Comparison of ENCODE assay signal across 16 cellular contexts in the genomic region with DNA sequence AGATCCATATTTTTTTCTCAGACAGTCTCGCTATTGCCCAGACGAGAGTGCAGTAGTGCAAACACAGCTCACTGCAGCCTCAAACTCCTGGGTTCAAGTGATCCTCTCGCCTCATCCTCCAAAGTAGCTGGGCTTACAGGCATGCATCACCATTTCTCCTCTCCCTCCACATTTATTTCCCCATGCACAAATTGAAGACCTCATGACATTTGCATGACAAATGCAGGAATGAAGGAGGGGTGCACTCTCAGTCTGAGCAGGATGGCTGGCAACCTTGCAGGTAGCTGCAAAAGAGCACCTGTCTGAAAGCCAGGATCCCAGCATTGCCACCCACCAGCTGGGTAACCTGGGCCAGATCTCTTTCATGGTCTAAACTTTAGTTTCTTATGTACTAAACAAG.
DNase-seq lines count a peak whose midpoint lies in the region; ATAC-seq and TF ChIP-seq lines count a peak whose summit lies in the region.
"Had no signal": no experiment of that assay in that cellular context is flagged by ENCODE, and none has a peak within 500 bp of the region (broad histone marks: within the 10 kb centered on the region; RNA-seq: fewer than 3 reads in every experiment).

No MANE protein-coding gene starts in this region.

- peak; percentile 63 for DNase-seq in GM23338 (ENCODE audit: low spot score)
- no peak for DNase-seq in RWPE2 (ENCODE audit: low spot score)
- peak; percentile 38 for DNase-seq in iPS DF 19.7 (ENCODE audit: low read depth, low spot score)
- no peak for DNase-seq in NCI-H146 treated with DMSO at 0.1 percent for 48 hours (lab: John Stamatoyannopoulos, UW; ENCODE audit: unreplicated experiment)
- DNase-seq in DMS53 (lab: John Stamatoyannopoulos, UW): no peak
- no peak for DNase-seq in HPDE6-E6E7 (ENCODE audit: extremely low spot score)
- DNase-seq: 8988T; AML-193; CD4-positive, CD25-positive, alpha-beta regulatory T cell; DMS153; GF-D8; KG1 had no signal

- H3K4me1 ChIP-seq in GM23338 (ENCODE audit: insufficient read depth) (peaks cover 18% of the 10 kb centered on the region), RWPE2 (ENCODE audit: insufficient read depth, poor library complexity, severe bottlenecking) (peaks cover 24% of the 10 kb centered on the region), parathyroid adenoma (peaks cover 16% of the 10 kb centered on the region)
- H3K4me1 ChIP-seq: BLaER1 had no signal

- peaks cover 41% of the 10 kb centered on the region for H3K4me1 Mint-ChIP-seq in GM23338
- H3K4me1 Mint-ChIP-seq: CD4-positive, CD25-positive, alpha-beta regulatory T cell had no signal

- TF ChIP-seq CTCF in GM23338 (conservative IDR thresholded peaks at IDR 0.05; ENCODE audit: low read depth in 2 of 2) (no peak), RWPE2 (IDR thresholded peaks at IDR 0.05; ENCODE audit: poor library complexity, severe bottlenecking) (no peak), parathyroid adenoma (IDR thresholded peaks at IDR 0.05) (no peak)

- H3K36me3 Mint-ChIP-seq in GM23338 (ENCODE audit: low read depth): no peaks in the 10 kb centered on the region; the same call in 2 of the 3 replicates
- H3K36me3 Mint-ChIP-seq: CD4-positive, CD25-positive, alpha-beta regulatory T cell; IgD-negative memory B cell had no signal

- H2AFZ ChIP-seq in GM23338 (no peak overlapping the region), parathyroid adenoma (peak overlapping the region; percentile 33)

- H3K27me3 ChIP-seq in GM23338 (ENCODE audit: insufficient read depth) (no peaks in the 10 kb centered on the region), RWPE2 (ENCODE audit: insufficient read depth, poor library complexity, severe bottlenecking) (no peaks in the 10 kb centered on the region), parathyroid adenoma (ENCODE audit: control insufficient read depth, insufficient read depth, low read length) (no peaks in the 10 kb centered on the region)
- H3K27me3 ChIP-seq: BLaER1 had no signal

- no peak overlapping the region for H3K9ac ChIP-seq in parathyroid adenoma
- H3K9ac ChIP-seq: BLaER1 had no signal

- peak overlapping the region; percentile 40 for H3K4me2 ChIP-seq in GM23338
- no peak overlapping the region for H3K4me2 ChIP-seq in parathyroid adenoma (ENCODE audit: low read length)
- H3K4me2 ChIP-seq: BLaER1 had no signal

- no peaks in the 10 kb centered on the region for H3K9me3 ChIP-seq in RWPE2 (ENCODE audit: severe bottlenecking)
- H3K9me3 ChIP-seq in parathyroid adenoma (ENCODE audit: control insufficient read depth, low read length): no peaks in the 10 kb centered on the region
- H3K9me3 ChIP-seq: BLaER1 had no signal

- no peaks in the 10 kb centered on the region for H3K9me3 Mint-ChIP-seq in GM23338
- H3K9me3 Mint-ChIP-seq: CD4-positive, CD25-positive, alpha-beta regulatory T cell; IgD-negative memory B cell had no signal

- H3K27ac Mint-ChIP-seq in GM23338: peak overlapping the region; percentile 64; the same call in 1 of the 2 replicates
- H3K27ac Mint-ChIP-seq: CD4-positive, CD25-positive, alpha-beta regulatory T cell; IgD-negative memory B cell had no signal

- H3K4me3 ChIP-seq in GM23338 (no peak overlapping the region), RWPE2 (ENCODE audit: severe bottlenecking) (no peak overlapping the region), parathyroid adenoma (ENCODE audit: low read depth, low read length) (no peak overlapping the region)
- H3K4me3 ChIP-seq: BLaER1 had no signal

- H3K9me2 ChIP-seq in GM23338 (ENCODE audit: insufficient read depth): no peaks in the 10 kb centered on the region; the same call in 1 of the 2 replicates

- no peaks in the 10 kb centered on the region for H4K20me1 ChIP-seq in GM23338 (replicated peaks; ENCODE audit: insufficient read depth)
- H4K20me1 ChIP-seq: BLaER1 had no signal

- ATAC-seq in GM23338 (peak; percentile 74), RWPE2 (ENCODE audit: low read depth) (no peak), GM18520 (IDR thresholded peaks at IDR 0.05; ENCODE audit: unreplicated experiment) (no peak)

- no peaks in the 10 kb centered on the region for H3F3A ChIP-seq in GM23338 (replicated peaks; ENCODE audit: low read depth)

- H3K4me3 Mint-ChIP-seq in GM23338: no peak overlapping the region
- H3K4me3 Mint-ChIP-seq: CD4-positive, CD25-positive, alpha-beta regulatory T cell; IgD-negative memory B cell had no signal

- H3K79me2 ChIP-seq in GM23338 (replicated peaks; ENCODE audit: insufficient read depth): no peaks in the 10 kb centered on the region
- no peaks in the 10 kb centered on the region for H3K79me2 ChIP-seq in parathyroid adenoma

- H3K27ac ChIP-seq in GM23338 (ENCODE audit: low read depth) (no peak overlapping the region), RWPE2 (ENCODE audit: poor library complexity, severe bottlenecking) (peak overlapping the region; percentile 85), parathyroid adenoma (no peak overlapping the region)
- H3K27ac ChIP-seq: BLaER1 had no signal

- no peaks in the 10 kb centered on the region for H3K36me3 ChIP-seq in GM23338 (ENCODE audit: insufficient read depth)
- no peaks in the 10 kb centered on the region for H3K36me3 ChIP-seq in RWPE2 (ENCODE audit: low read depth)
- no peaks in the 10 kb centered on the region for H3K36me3 ChIP-seq in parathyroid adenoma (ENCODE audit: control insufficient read depth, insufficient read depth, low read length)
- H3K36me3 ChIP-seq: BLaER1 had no signal

- H3K27me3 Mint-ChIP-seq in GM23338 (ENCODE audit: insufficient read depth, low read depth, poor library complexity): peaks cover 2% of the 10 kb centered on the region
- H3K27me3 Mint-ChIP-seq: IgD-negative memory B cell had no signal

TF ChIP-seq in GM23338, 12 proteins besides CTCF, POLR2A, EP300 and RAD21:
- TF ChIP-seq ZNF462 (CRISPR knock-in tag; IDR thresholded peaks at IDR 0.05): 0 out of 2 replicates have a peak, but pooled peaks have one; percentile 34
- TF ChIP-seq ETS1 (IDR thresholded peaks at IDR 0.05): no peak

Comparison
In these comparisons a context has a peak if more than half of its experiments do, and no peak if none do; other contexts are left out.
1. DNase-seq: peak in GM23338 (single experiment) and iPS DF 19.7 (single experiment); none in RWPE2 (single experiment), NCI-H146 treated with DMSO at 0.1 percent for 48 hours (single experiment), DMS53 (single experiment) and HPDE6-E6E7 (single experiment).